In genomic region chr7:102138676-102139075, GRCh38 we compare ENCODE assay signal across 22 cellular contexts.
"Had no signal": no experiment of that assay in that cellular context is flagged by ENCODE, and none has a peak within 500 bp of the region (broad histone marks: within the 10 kb centered on the region; RNA-seq: fewer than 3 reads in every experiment).

No MANE protein-coding gene starts in this region.

- H3K4me3 Mint-ChIP-seq: activated CD4-positive, alpha-beta T cell treated with anti-CD3 and anti-CD28 coated beads, Interleukin-2, amount 10 ng/mL, durations not matched to agents 7 days and 5 days; activated T-helper 17 cell treated with anti-CD3 and anti-CD28 coated beads, Interleukin-2, amount 50 U/mL, for 72 hours; brain; dendritic cell treated with granulocyte-macrophage colony-stimulating factor and Interleukin-4, amounts not matched to agents 40 ng/mL and 50 ng/mL, for 4 days; naive thymus-derived CD4-positive, alpha-beta T cell; type B pancreatic cell had no signal

- H3K27me3 Mint-ChIP-seq: activated CD4-positive, alpha-beta T cell treated with anti-CD3 and anti-CD28 coated beads, Interleukin-2, amount 10 ng/mL, durations not matched to agents 7 days and 5 days; activated T-helper 17 cell treated with anti-CD3 and anti-CD28 coated beads, Interleukin-2, amount 50 U/mL, for 72 hours; brain; dendritic cell treated with granulocyte-macrophage colony-stimulating factor and Interleukin-4, amounts not matched to agents 40 ng/mL and 50 ng/mL, for 4 days; naive thymus-derived CD4-positive, alpha-beta T cell; progenitor cell of endocrine pancreas; type B pancreatic cell had no signal

- H3K9me3 Mint-ChIP-seq: activated CD4-positive, alpha-beta T cell treated with anti-CD3 and anti-CD28 coated beads, Interleukin-2, amount 10 ng/mL, durations not matched to agents 7 days and 5 days; activated naive CD4-positive, alpha-beta T cell treated with anti-CD3 and anti-CD28 coated beads, Interleukin-2, amount 50 U/mL, for 72 hours; activated T-helper 17 cell treated with anti-CD3 and anti-CD28 coated beads, Interleukin-2, amount 50 U/mL, for 72 hours; brain; dendritic cell treated with granulocyte-macrophage colony-stimulating factor and Interleukin-4, amounts not matched to agents 40 ng/mL and 50 ng/mL, for 4 days; naive thymus-derived CD4-positive, alpha-beta T cell; type B pancreatic cell had no signal

- DNase-seq: activated CD4-positive, alpha-beta T cell treated with anti-CD3 and anti-CD28 coated beads, Interleukin-2, amount 10 ng/mL, durations not matched to agents 7 days and 5 days; activated CD4-positive, CD25-positive, alpha-beta regulatory T cell treated with anti-CD3 and anti-CD28 coated beads, Interleukin-2, amount 50 U/mL, for 72 hours; activated T-cell treated with anti-CD3 and anti-CD28 coated beads, Interleukin-2, amount 50 U/mL, for 1 hour; effector CD8-positive, alpha-beta T cell; foreskin melanocyte; hippocampal formation; kidney glomerular epithelial cell; left lung; naive thymus-derived CD4-positive, alpha-beta T cell; retina; sigmoid colon; stimulated activated CD4-positive, alpha-beta T cell treated with anti-CD3 and anti-CD28 coated beads, Interleukin-2, amount 100 ng/mL, for 48 hours; stimulated activated naive CD4-positive, alpha-beta T cell; T-helper 2 cell had no signal

- H3K4me3 ChIP-seq: left lung, lung, sigmoid colon, thoracic aorta had no signal

- H3K36me3 Mint-ChIP-seq: activated naive CD4-positive, alpha-beta T cell treated with anti-CD3 and anti-CD28 coated beads, Interleukin-2, amount 50 U/mL, for 72 hours had no signal

- H3K27ac Mint-ChIP-seq: activated CD4-positive, alpha-beta T cell treated with anti-CD3 and anti-CD28 coated beads, Interleukin-2, amount 10 ng/mL, durations not matched to agents 7 days and 5 days; activated naive CD4-positive, alpha-beta T cell treated with anti-CD3 and anti-CD28 coated beads, Interleukin-2, amount 50 U/mL, for 72 hours; activated T-helper 17 cell treated with anti-CD3 and anti-CD28 coated beads, Interleukin-2, amount 50 U/mL, for 72 hours; brain; dendritic cell treated with granulocyte-macrophage colony-stimulating factor and Interleukin-4, amounts not matched to agents 40 ng/mL and 50 ng/mL, for 4 days; progenitor cell of endocrine pancreas; type B pancreatic cell had no signal

- ATAC-seq: activated naive CD4-positive, alpha-beta T cell treated with anti-CD3 and anti-CD28 coated beads, Interleukin-2, amount 50 U/mL, for 72 hours; activated T-helper 17 cell treated with anti-CD3 and anti-CD28 coated beads, Interleukin-2, amount 50 U/mL, for 72 hours; left lung; naive thymus-derived CD4-positive, alpha-beta T cell had no signal
